Comparison of ENCODE assay signal across 16 cellular contexts in genomic region chr6:4655196-4656025, GRCh38.
"Had no signal": no experiment of that assay in that cellular context is flagged by ENCODE, and none has a peak within 500 bp of the region (broad histone marks: within the 10 kb centered on the region; RNA-seq: fewer than 3 reads in every experiment).

No MANE protein-coding gene starts in this region.

- H3K9me3 ChIP-seq: mucosa of descending colon, ovary, suprapubic skin, thyroid gland, uterus had no signal

- ATAC-seq: foreskin keratinocyte; heart left ventricle; mucosa of descending colon; naive thymus-derived CD8-positive, alpha-beta T cell; right cardiac atrium; stimulated activated naive CD8-positive, alpha-beta T cell treated with anti-CD3 and anti-CD28 coated beads, Interleukin-15, Interleukin-2, amounts not matched to agents 100 U/mL and 50 U/mL, for 24 hours had no signal

- H3K4me2 ChIP-seq: smooth muscle cell had no signal

- H3K4me1 Mint-ChIP-seq: naive thymus-derived CD8-positive, alpha-beta T cell had no signal

- H3K4me1 ChIP-seq: suprapubic skin, thyroid gland, upper lobe of left lung, uterus had no signal

- H3K27me3 ChIP-seq: foreskin keratinocyte, heart left ventricle, ovary, suprapubic skin, thyroid gland, upper lobe of left lung, uterus had no signal

- DNase-seq: foreskin keratinocyte; heart left ventricle; hippocampal formation; kidney glomerular epithelial cell; mucosa of descending colon; naive thymus-derived CD8-positive, alpha-beta T cell; ovary; right cardiac atrium; stimulated activated CD4-positive, alpha-beta T cell treated with anti-CD3 and anti-CD28 coated beads, Interleukin-2, amount 100 ng/mL, for 48 hours; stimulated activated naive CD8-positive, alpha-beta T cell treated with anti-CD3 and anti-CD28 coated beads, Interleukin-15, Interleukin-2, amounts not matched to agents 100 U/mL and 50 U/mL, for 24 hours; thyroid gland; upper lobe of left lung; uterus had no signal

- H3K9me3 Mint-ChIP-seq: dendritic cell treated with granulocyte-macrophage colony-stimulating factor and Interleukin-4, amounts not matched to agents 40 ng/mL and 50 ng/mL, for 4 days had no signal

- H3K27ac Mint-ChIP-seq: dendritic cell treated with granulocyte-macrophage colony-stimulating factor and Interleukin-4, amounts not matched to agents 40 ng/mL and 50 ng/mL, for 4 days had no signal

- H3K36me3 ChIP-seq: heart left ventricle, ovary, suprapubic skin, thyroid gland, upper lobe of left lung, uterus had no signal

- H3K27ac ChIP-seq: foreskin keratinocyte, heart left ventricle, ovary, suprapubic skin, thyroid gland, upper lobe of left lung, uterus had no signal

- H3K4me3 ChIP-seq: heart left ventricle, mucosa of descending colon, ovary, smooth muscle cell, suprapubic skin, thyroid gland, upper lobe of left lung, uterus had no signal

- H3K4me3 Mint-ChIP-seq: dendritic cell treated with granulocyte-macrophage colony-stimulating factor and Interleukin-4, amounts not matched to agents 40 ng/mL and 50 ng/mL, for 4 days; naive thymus-derived CD8-positive, alpha-beta T cell had no signal
